In genomic region chr12:77767756-77768343, GRCh38 we compare ENCODE assay signal across 29 cellular contexts.
"Had no signal": no experiment of that assay in that cellular context is flagged by ENCODE, and none has a peak within 500 bp of the region (broad histone marks: within the 10 kb centered on the region; RNA-seq: fewer than 3 reads in every experiment).

No MANE protein-coding gene starts in this region.

- H3K27me3 ChIP-seq: adrenal gland, body of pancreas, esophagus squamous epithelium had no signal

- H3K9me3 ChIP-seq: body of pancreas had no signal

- H3K4me1 ChIP-seq: body of pancreas, esophagus squamous epithelium had no signal

- DNase-seq: activated CD4-positive, alpha-beta memory T cell treated with anti-CD3 and anti-CD28 coated beads for 36 hours; activated CD4-positive, alpha-beta T cell treated with anti-CD3 and anti-CD28 coated beads for 36 hours; activated CD4-positive, alpha-beta T cell treated with anti-CD3 and anti-CD28 coated beads, Interleukin-2, amount 10 ng/mL, durations not matched to agents 24 days and 14 days; activated CD4-positive, CD25-positive, alpha-beta regulatory T cell; activated CD4-positive, CD25-positive, alpha-beta regulatory T cell treated with anti-CD3 and anti-CD28 coated beads, Interleukin-2, amount 50 U/mL, for 72 hours; activated CD8-positive, alpha-beta memory T cell treated with anti-CD3 and anti-CD28 coated beads, Interleukin-2, amount 10 ng/mL, durations not matched to agents 7 days and 5 days; activated CD8-positive, alpha-beta memory T cell treated with anti-CD3 and anti-CD28 coated beads, Interleukin-2, amount 50 U/mL, for 4 hours; activated CD8-positive, alpha-beta T cell treated with anti-CD3 and anti-CD28 coated beads, Interleukin-2, amount 10 ng/mL, durations not matched to agents 7 days and 5 days; activated effector memory CD4-positive, alpha-beta T cell treated with anti-CD3 and anti-CD28 coated beads, Interleukin-2, amount 50 U/mL, for 16 hours; activated naive CD4-positive, alpha-beta T cell treated with anti-CD3 and anti-CD28 coated beads for 36 hours; activated naive CD8-positive, alpha-beta T cell treated with anti-CD3 and anti-CD28 coated beads for 36 hours; activated naive CD8-positive, alpha-beta T cell treated with anti-CD3 and anti-CD28 coated beads, Interleukin-2, amount 50 U/mL, for 24 hours; activated T-cell treated with anti-CD3 and anti-CD28 coated beads, Interleukin-2, amount 50 U/mL, for 1 hour; activated T-cell treated with anti-CD3 and anti-CD28 coated beads, Interleukin-2, amount 50 U/mL, for 48 hours; adrenal gland; amygdala; aorta; body of pancreas; caudate nucleus; effector CD8-positive, alpha-beta T cell; esophagus squamous epithelium; foreskin melanocyte; head of caudate nucleus; hippocampal formation; T1000 had no signal

- H3K4me3 ChIP-seq: adrenal gland, body of pancreas, esophagus squamous epithelium had no signal

- H3K27ac ChIP-seq: adrenal gland, body of pancreas, epithelial cell of prostate, esophagus squamous epithelium had no signal

- H3K36me3 ChIP-seq: adrenal gland, esophagus squamous epithelium had no signal

- FAIRE-seq: colon, endometrium, endothelial cell of umbilical vein had no signal
